1 cellular context compared by ENCODE assay signal in genomic region chr4:15870921-15871664, GRCh38.
TF ChIP-seq lines count a peak whose summit lies in the region.

No MANE protein-coding gene starts in this region.

TF ChIP-seq in GM23338, 12 proteins besides CTCF, POLR2A, EP300 and RAD21 (continued from another document):
- TF ChIP-seq, protein P1, sequence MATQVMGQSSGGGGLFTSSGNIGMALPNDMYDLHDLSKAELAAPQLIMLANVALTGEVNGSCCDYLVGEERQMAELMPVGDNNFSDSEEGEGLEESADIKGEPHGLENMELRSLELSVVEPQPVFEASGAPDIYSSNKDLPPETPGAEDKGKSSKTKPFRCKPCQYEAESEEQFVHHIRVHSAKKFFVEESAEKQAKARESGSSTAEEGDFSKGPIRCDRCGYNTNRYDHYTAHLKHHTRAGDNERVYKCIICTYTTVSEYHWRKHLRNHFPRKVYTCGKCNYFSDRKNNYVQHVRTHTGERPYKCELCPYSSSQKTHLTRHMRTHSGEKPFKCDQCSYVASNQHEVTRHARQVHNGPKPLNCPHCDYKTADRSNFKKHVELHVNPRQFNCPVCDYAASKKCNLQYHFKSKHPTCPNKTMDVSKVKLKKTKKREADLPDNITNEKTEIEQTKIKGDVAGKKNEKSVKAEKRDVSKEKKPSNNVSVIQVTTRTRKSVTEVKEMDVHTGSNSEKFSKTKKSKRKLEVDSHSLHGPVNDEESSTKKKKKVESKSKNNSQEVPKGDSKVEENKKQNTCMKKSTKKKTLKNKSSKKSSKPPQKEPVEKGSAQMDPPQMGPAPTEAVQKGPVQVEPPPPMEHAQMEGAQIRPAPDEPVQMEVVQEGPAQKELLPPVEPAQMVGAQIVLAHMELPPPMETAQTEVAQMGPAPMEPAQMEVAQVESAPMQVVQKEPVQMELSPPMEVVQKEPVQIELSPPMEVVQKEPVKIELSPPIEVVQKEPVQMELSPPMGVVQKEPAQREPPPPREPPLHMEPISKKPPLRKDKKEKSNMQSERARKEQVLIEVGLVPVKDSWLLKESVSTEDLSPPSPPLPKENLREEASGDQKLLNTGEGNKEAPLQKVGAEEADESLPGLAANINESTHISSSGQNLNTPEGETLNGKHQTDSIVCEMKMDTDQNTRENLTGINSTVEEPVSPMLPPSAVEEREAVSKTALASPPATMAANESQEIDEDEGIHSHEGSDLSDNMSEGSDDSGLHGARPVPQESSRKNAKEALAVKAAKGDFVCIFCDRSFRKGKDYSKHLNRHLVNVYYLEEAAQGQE (IDR thresholded peaks at IDR 0.05; ENCODE audit: unreplicated experiment) = no peak
- no peak for TF ChIP-seq ZNF331 (CRISPR knock-in tag; IDR thresholded peaks at IDR 0.05; ENCODE audit: low read depth)
- TF ChIP-seq, protein P2, sequence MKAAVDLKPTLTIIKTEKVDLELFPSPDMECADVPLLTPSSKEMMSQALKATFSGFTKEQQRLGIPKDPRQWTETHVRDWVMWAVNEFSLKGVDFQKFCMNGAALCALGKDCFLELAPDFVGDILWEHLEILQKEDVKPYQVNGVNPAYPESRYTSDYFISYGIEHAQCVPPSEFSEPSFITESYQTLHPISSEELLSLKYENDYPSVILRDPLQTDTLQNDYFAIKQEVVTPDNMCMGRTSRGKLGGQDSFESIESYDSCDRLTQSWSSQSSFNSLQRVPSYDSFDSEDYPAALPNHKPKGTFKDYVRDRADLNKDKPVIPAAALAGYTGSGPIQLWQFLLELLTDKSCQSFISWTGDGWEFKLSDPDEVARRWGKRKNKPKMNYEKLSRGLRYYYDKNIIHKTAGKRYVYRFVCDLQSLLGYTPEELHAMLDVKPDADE (IDR thresholded peaks at IDR 0.05) = no peak
- no peak for TF ChIP-seq EZH2phosphoT487 (IDR thresholded peaks at IDR 0.05; ENCODE audit: unreplicated experiment)
- no peak for TF ChIP-seq NANOG (IDR thresholded peaks at IDR 0.05; ENCODE audit: borderline replicate concordance)
